In genomic region chr22:37095113-37095512, GRCh38 we compare ENCODE assay signal across 15 cellular contexts. TPM values are rescaled to one million over a fixed set of nuclear protein-coding genes. Genes with fewer than 3 reads are reported as not detected.
DNase-seq lines count a peak whose midpoint lies in the region; ATAC-seq and TF ChIP-seq lines count a peak whose summit lies in the region.
"Had no signal": no experiment of that assay in that cellular context is flagged by ENCODE, and none has a peak within 500 bp of the region (broad histone marks: within the 10 kb centered on the region; RNA-seq: fewer than 3 reads in every experiment).

No MANE protein-coding gene starts in this region.

- H3K4me1 Mint-ChIP-seq in activated CD4-positive, alpha-beta memory T cell treated with anti-CD3 and anti-CD28 coated beads, Interleukin-2, amount 10 ng/mL, durations not matched to agents 7 days and 5 days, result peaks cover 36% of the 10 kb centered on the region
- peaks cover 24% of the 10 kb centered on the region for H3K4me1 Mint-ChIP-seq in activated naive CD8-positive, alpha-beta T cell treated with anti-CD3 and anti-CD28 coated beads for 36 hours

- no peaks in the 10 kb centered on the region for H4K20me1 ChIP-seq in IMR-90 (ENCODE audit: insufficient read depth, low read length)

- intact Hi-C loops in IMR-90 (cut with micrococcal nuclease), result no loop called here
- intact Hi-C loops in ovary (cut with DNase I), result no loop called here
- intact Hi-C loops in psoas muscle (cut with DNase I), result no loop called here

- CTCF ChIA-PET in IMR-90 (lab: Yijun Ruan, JAX), result interaction anchor here (0.6 kb wide), 1 partner anchor 16 kb away, joined by 3 read pairs; no protein-coding TSS in a partner anchor
- CTCF ChIA-PET in activated CD4-positive, alpha-beta memory T cell treated with anti-CD3 and anti-CD28 coated beads, Interleukin-2, amount 10 ng/mL, durations not matched to agents 7 days and 5 days (lab: Charles Lee), result interaction anchor here (0.6 kb wide), 1 partner anchor 73 kb away, joined by 3 read pairs; no protein-coding TSS in a partner anchor

- DNase-seq in IMR-90 (no peak), ovary (no peak), psoas muscle (no peak)
- DNase-seq in activated CD4-positive, alpha-beta memory T cell treated with anti-CD3 and anti-CD28 coated beads, Interleukin-2, amount 10 ng/mL, durations not matched to agents 7 days and 5 days, result peak; percentile 43
- DNase-seq in activated naive CD8-positive, alpha-beta T cell treated with anti-CD3 and anti-CD28 coated beads for 36 hours, result peak; percentile 63
- peak; percentile 65 to 75 for DNase-seq in stimulated activated CD4-positive, alpha-beta T cell treated with anti-CD3 and anti-CD28 coated beads, Interleukin-4, amount 100 ng/mL, for 48 hours (ENCODE audit: low read depth in 2 of 2)
- DNase-seq: activated gamma-delta T cell treated with Interleukin-2 at 50 U/mL for 16 hours, caudate nucleus, foreskin fibroblast, H7, NCI-H1092, SHP77 had no signal

- H3K27me3 Mint-ChIP-seq in activated CD4-positive, alpha-beta memory T cell treated with anti-CD3 and anti-CD28 coated beads, Interleukin-2, amount 10 ng/mL, durations not matched to agents 7 days and 5 days, result peaks cover 2% of the 10 kb centered on the region
- H3K27me3 Mint-ChIP-seq in activated naive CD8-positive, alpha-beta T cell treated with anti-CD3 and anti-CD28 coated beads for 36 hours, result no peaks in the 10 kb centered on the region

- no peak overlapping the region for H3K56ac ChIP-seq in IMR-90 (ENCODE audit: extremely low read depth, insufficient read depth, low read length)

- no peak overlapping the region for H3K4me3 ChIP-seq in IMR-90 (ENCODE audit: insufficient read depth, low read depth, low read length)
- H3K4me3 ChIP-seq in ovary, result no peak overlapping the region
- no peak overlapping the region for H3K4me3 ChIP-seq in psoas muscle
- H3K4me3 ChIP-seq: thoracic aorta had no signal

- BruUV-seq in IMR-90 (replicated peaks; lab: Mats Ljungman, UMichigan), result no TSS peak

- H3K4me3 Mint-ChIP-seq in activated CD4-positive, alpha-beta memory T cell treated with anti-CD3 and anti-CD28 coated beads, Interleukin-2, amount 10 ng/mL, durations not matched to agents 7 days and 5 days, result no peak overlapping the region
- no peak overlapping the region for H3K4me3 Mint-ChIP-seq in activated naive CD8-positive, alpha-beta T cell treated with anti-CD3 and anti-CD28 coated beads for 36 hours

- peak overlapping the region; percentile 21 for H3K27ac Mint-ChIP-seq in activated CD4-positive, alpha-beta memory T cell treated with anti-CD3 and anti-CD28 coated beads, Interleukin-2, amount 10 ng/mL, durations not matched to agents 7 days and 5 days
- no peak overlapping the region for H3K27ac Mint-ChIP-seq in activated naive CD8-positive, alpha-beta T cell treated with anti-CD3 and anti-CD28 coated beads for 36 hours

- H2BK20ac ChIP-seq in IMR-90 (ENCODE audit: low read depth, low read length), result no peak overlapping the region

- no peaks in the 10 kb centered on the region for H3K9me1 ChIP-seq in IMR-90 (ENCODE audit: insufficient read depth, low read length)

- H3K9me3 ChIP-seq in IMR-90 (ENCODE audit: control insufficient read depth, insufficient read depth, low read length) (no peaks in the 10 kb centered on the region), ovary (no peaks in the 10 kb centered on the region), psoas muscle (no peaks in the 10 kb centered on the region)
- H3K9me3 ChIP-seq: thoracic aorta had no signal

- H2BK15ac ChIP-seq in IMR-90 (ENCODE audit: low read depth, low read length), result no peak overlapping the region

- in situ Hi-C loops in IMR-90 (cut with MboI; ENCODE audit: low sequenced_read_pairs), result no loop called here

- POLR2A ChIA-PET in IMR-90 (lab: Charles Lee; ENCODE audit: unreplicated experiment), result no interaction called here
- POLR2A ChIA-PET in activated CD4-positive, alpha-beta memory T cell treated with anti-CD3 and anti-CD28 coated beads, Interleukin-2, amount 10 ng/mL, durations not matched to agents 7 days and 5 days (lab: Charles Lee), result interaction anchor here (1.3 kb wide), 1 partner anchor 15 kb away, joined by 7 read pairs; no protein-coding TSS in a partner anchor

- no peak overlapping the region for H3K9ac ChIP-seq in IMR-90 (ENCODE audit: low read depth, low read length)

- H2AK9ac ChIP-seq in IMR-90 (replicated peaks; ENCODE audit: low read depth, low read length, poor library complexity), result peak overlapping the region; percentile 24

- no peaks in the 10 kb centered on the region for H3K36me3 Mint-ChIP-seq in activated CD4-positive, alpha-beta memory T cell treated with anti-CD3 and anti-CD28 coated beads, Interleukin-2, amount 10 ng/mL, durations not matched to agents 7 days and 5 days (ENCODE audit: low read depth)
- no peaks in the 10 kb centered on the region for H3K36me3 Mint-ChIP-seq in activated naive CD8-positive, alpha-beta T cell treated with anti-CD3 and anti-CD28 coated beads for 36 hours

- TF ChIP-seq EP300 in ovary (IDR thresholded peaks at IDR 0.05), result no peak

- no peaks in the 10 kb centered on the region for H3K79me1 ChIP-seq in IMR-90 (ENCODE audit: low read depth in 1 of 2, low read length in 2 of 2)

- H3K27me3 ChIP-seq in IMR-90 (ENCODE audit: control insufficient read depth, insufficient read depth, low read length) (peaks cover 63% of the 10 kb centered on the region), ovary (no peaks in the 10 kb centered on the region), psoas muscle (ENCODE audit: insufficient read depth in 3 of 3, low read length in 2 of 3) (peaks cover 0 to 59% (median 6%) of the 10 kb centered on the region in 3 donors)

- no peak overlapping the region for H3K23ac ChIP-seq in IMR-90 (ENCODE audit: low read depth, low read length)

- TF ChIP-seq POLR2A in IMR-90 (IDR thresholded peaks at IDR 0.05; ENCODE audit: low read depth, low read length), result no peak
- no peak for TF ChIP-seq POLR2A in ovary (IDR thresholded peaks at IDR 0.05)

- no peaks in the 10 kb centered on the region for H3K9me3 Mint-ChIP-seq in activated CD4-positive, alpha-beta memory T cell treated with anti-CD3 and anti-CD28 coated beads, Interleukin-2, amount 10 ng/mL, durations not matched to agents 7 days and 5 days
- no peaks in the 10 kb centered on the region for H3K9me3 Mint-ChIP-seq in activated naive CD8-positive, alpha-beta T cell treated with anti-CD3 and anti-CD28 coated beads for 36 hours

- no peak overlapping the region for H3K4ac ChIP-seq in IMR-90 (ENCODE audit: low read depth, low read length)

- H3K36me3 ChIP-seq in IMR-90 (ENCODE audit: control insufficient read depth, insufficient read depth, low read length) (no peaks in the 10 kb centered on the region), ovary (no peaks in the 10 kb centered on the region), psoas muscle (ENCODE audit: insufficient read depth in 1 of 2, low read depth in 1 of 2) (no peaks in the 10 kb centered on the region)
- H3K36me3 ChIP-seq: thoracic aorta had no signal

- TF ChIP-seq RAD21 in IMR-90 (IDR thresholded peaks at IDR 0.05; ENCODE audit: low read length), result no peak

- 60% methylated on average over 1 of the region's 11 CpGs; no CpG with 5 or more reads in 1 of the 2 experiments for WGBS in IMR-90 (ENCODE audit: extremely low coverage in 2 of 2, insufficient read length in 1 of 2), 2 experiments
- WGBS in ovary, 3 donors, result 71 to 79% (median 76%) methylated on average over 11 of the region's 11 CpGs
- WGBS in psoas muscle, 3 donors, result 77 to 87% (median 84%) methylated on average over 11 of the region's 11 CpGs

- H4K8ac ChIP-seq in IMR-90 (ENCODE audit: low read depth in 2 of 2, low read length in 2 of 2), result no peak overlapping the region

- no peak overlapping the region for H4K91ac ChIP-seq in IMR-90 (ENCODE audit: insufficient read depth, low read depth, low read length)

- H3K18ac ChIP-seq in IMR-90 (ENCODE audit: low read depth, low read length), result no peak overlapping the region

- no peak overlapping the region for H3K27ac ChIP-seq in IMR-90 (ENCODE audit: insufficient read depth, low read length)
- no peak overlapping the region for H3K27ac ChIP-seq in ovary
- no peak overlapping the region for H3K27ac ChIP-seq in psoas muscle
- H3K27ac ChIP-seq: thoracic aorta had no signal

- peak overlapping the region; percentile 21 for H2AFZ ChIP-seq in IMR-90 (replicated peaks; ENCODE audit: low read length, poor library complexity)

- dilution Hi-C loops in IMR-90 (cut with HindIII; ENCODE audit: low sequenced_read_pairs, unreplicated experiment), result no loop called here

- no peak overlapping the region for H3K14ac ChIP-seq in IMR-90 (replicated peaks; ENCODE audit: low read depth, low read length)

- ATAC-seq in IMR-90 (ENCODE audit: low read depth) (no peak), GM18868 (IDR thresholded peaks at IDR 0.05; ENCODE audit: unreplicated experiment) (no peak), GM19397 (IDR thresholded peaks at IDR 0.05; ENCODE audit: unreplicated experiment) (no peak), psoas muscle (no peak)

- H3K4me2 ChIP-seq in IMR-90 (ENCODE audit: low read depth, low read length), result no peak overlapping the region

- H3K4me1 ChIP-seq in IMR-90 (ENCODE audit: control insufficient read depth, insufficient read depth, low read length), result no peaks in the 10 kb centered on the region
- no peaks in the 10 kb centered on the region for H3K4me1 ChIP-seq in ovary (ENCODE audit: insufficient read depth)
- H3K4me1 ChIP-seq in psoas muscle, result no peaks in the 10 kb centered on the region

- no peak overlapping the region for H4K5ac ChIP-seq in IMR-90 (ENCODE audit: low read depth, low read length)

- no peak for TF ChIP-seq CTCF in IMR-90 (conservative IDR thresholded peaks at IDR 0.05; ENCODE audit: low read depth, low read length)
- no peak for TF ChIP-seq CTCF in ovary (IDR thresholded peaks at IDR 0.05)
- no peak for TF ChIP-seq CTCF in psoas muscle (IDR thresholded peaks at IDR 0.05)

- no peak overlapping the region for H2BK5ac ChIP-seq in IMR-90 (ENCODE audit: low read depth, low read length, poor library complexity, severe bottlenecking)

- H2BK120ac ChIP-seq in IMR-90 (ENCODE audit: low read depth, low read length), result no peak overlapping the region

- H2AK5ac ChIP-seq in IMR-90 (ENCODE audit: low read depth, low read length), result no peak overlapping the region

RNA-seq across cellular contexts. Expression of gene TMPRSS6, which starts 14.4 kb away (rescaled TPM):
- total RNA-seq in IMR-90 (2012; rRNA removed), result not detected in 2 replicates
- not detected in 2 replicates for polyA plus RNA-seq in IMR-90 (2012; rRNA removed)
- polyA plus RNA-seq in IMR-90 (2012; cell fraction: cytosol; rRNA removed), result not detected in 2 replicates
- polyA plus RNA-seq in IMR-90 (2012; cell fraction: nucleus; rRNA removed; ENCODE audit: low replicate concordance), result not detected in 2 replicates
- 10 to 100 TPM; 14.0 to 14.7 TPM for total RNA-seq in activated CD4-positive, alpha-beta memory T cell treated with anti-CD3 and anti-CD28 coated beads, Interleukin-2, amount 10 ng/mL, durations not matched to agents 7 days and 5 days
- total RNA-seq in activated naive CD8-positive, alpha-beta T cell treated with anti-CD3 and anti-CD28 coated beads for 36 hours, result 1 to 10 TPM; 1.8 to 2.0 TPM
- 1 to 10 TPM in 1 of 7 donors, under 1 TPM in 1, not detected in 5; 0.33 to 2.4 TPM for total RNA-seq in ovary
- under 1 TPM in 1 of 2 donors, not detected in 1; 0.04 TPM for polyA plus RNA-seq in ovary
- total RNA-seq in psoas muscle, result not detected
- polyA plus RNA-seq in psoas muscle, result not detected
- total RNA-seq: H7, thoracic aorta had no signal

RNA-seq across cellular contexts. Expression of gene KCTD17, which starts 43.6 kb away (rescaled TPM):
- 28.3 and 29.2 TPM in 2 replicates for total RNA-seq in IMR-90 (2012; rRNA removed)
- polyA plus RNA-seq in IMR-90 (2012; rRNA removed), result 37.3 and 37.8 TPM in 2 replicates
- polyA plus RNA-seq in IMR-90 (2012; cell fraction: cytosol; rRNA removed), result 26.9 and 44.6 TPM in 2 replicates
- polyA plus RNA-seq in IMR-90 (2012; cell fraction: nucleus; rRNA removed; ENCODE audit: low replicate concordance), result 48.0 and 87.9 TPM in 2 replicates
- total RNA-seq in activated CD4-positive, alpha-beta memory T cell treated with anti-CD3 and anti-CD28 coated beads, Interleukin-2, amount 10 ng/mL, durations not matched to agents 7 days and 5 days, result 10 to 100 TPM; 34.5 to 36.3 TPM
- total RNA-seq in activated naive CD8-positive, alpha-beta T cell treated with anti-CD3 and anti-CD28 coated beads for 36 hours, result 10 to 100 TPM; 22.9 to 25.4 TPM
- 10 to 100 TPM; 15.9 to 34.7 (median 28.7) TPM for total RNA-seq in ovary
- 10 to 100 TPM in 1 of 2 donors, 1 to 10 TPM in 1; 4.5 to 25.0 TPM for polyA plus RNA-seq in ovary
- 1 to 10 TPM; 1.5 to 3.4 (median 2.4) TPM for total RNA-seq in psoas muscle
- polyA plus RNA-seq in psoas muscle, result 1 to 10 TPM; 1.5 to 1.8 (median 1.7) TPM

RNA-seq across cellular contexts. Expression of gene IL2RB, which starts 54.6 kb away (rescaled TPM):
- total RNA-seq in IMR-90 (2012; rRNA removed) (not detected in 2 replicates), ovary (1 to 10 TPM in 4 of 7 donors, under 1 TPM in 2, not detected in 1; 0.34 to 4.1 (median 1.4) TPM), psoas muscle (1 to 10 TPM in 1 of 4 donors, under 1 TPM in 3; 0.54 to 1.5 (median 0.77) TPM)
- polyA plus RNA-seq in IMR-90 (2012; rRNA removed) (1.0 and 1.2 TPM in 2 replicates), ovary (1 to 10 TPM in 1 of 2 donors, under 1 TPM in 1; 0.42 to 1.6 TPM), psoas muscle (under 1 TPM; 0.07 to 0.10 (median 0.10) TPM)
- 0.82 and 1.5 TPM in 2 replicates for polyA plus RNA-seq in IMR-90 (2012; cell fraction: cytosol; rRNA removed)
- polyA plus RNA-seq in IMR-90 (2012; cell fraction: nucleus; rRNA removed; ENCODE audit: low replicate concordance), result 0.19 and 0.29 TPM in 2 replicates
- 100 to 1,000 TPM; 320 to 323 TPM for total RNA-seq in activated CD4-positive, alpha-beta memory T cell treated with anti-CD3 and anti-CD28 coated beads, Interleukin-2, amount 10 ng/mL, durations not matched to agents 7 days and 5 days
- 100 to 1,000 TPM; 148 to 149 TPM for total RNA-seq in activated naive CD8-positive, alpha-beta T cell treated with anti-CD3 and anti-CD28 coated beads for 36 hours

Comparison
In these comparisons a context has a peak if more than half of its experiments do, and no peak if none do; other contexts are left out.
1. DNase-seq: peak in activated CD4-positive, alpha-beta memory T cell treated with anti-CD3 and anti-CD28 coated beads, Interleukin-2, amount 10 ng/mL, durations not matched to agents 7 days and 5 days (single experiment), activated naive CD8-positive, alpha-beta T cell treated with anti-CD3 and anti-CD28 coated beads for 36 hours (single experiment) and stimulated activated CD4-positive, alpha-beta T cell treated with anti-CD3 and anti-CD28 coated beads, Interleukin-4, amount 100 ng/mL, for 48 hours (2 of 2); none in IMR-90 (single experiment), ovary (0 of 5) and psoas muscle (0 of 2).
2. RNA of gene TMPRSS6, which starts 14.4 kb away (total RNA-seq): 14.0 to 14.7 TPM in activated CD4-positive, alpha-beta memory T cell treated with anti-CD3 and anti-CD28 coated beads, Interleukin-2, amount 10 ng/mL, durations not matched to agents 7 days and 5 days; 1.8 to 2.0 TPM in activated naive CD8-positive, alpha-beta T cell treated with anti-CD3 and anti-CD28 coated beads for 36 hours, not detected in IMR-90, 0.33 to 2.4 TPM in ovary and not detected in psoas muscle; every median in the first group is over 4 times any median in the second.
3. RNA of gene IL2RB, which starts 54.6 kb away (total RNA-seq): 320 to 323 TPM in activated CD4-positive, alpha-beta memory T cell treated with anti-CD3 and anti-CD28 coated beads, Interleukin-2, amount 10 ng/mL, durations not matched to agents 7 days and 5 days and 148 to 149 TPM in activated naive CD8-positive, alpha-beta T cell treated with anti-CD3 and anti-CD28 coated beads for 36 hours; 0.34 to 4.1 TPM in ovary, 0.54 to 1.5 TPM in psoas muscle and not detected in IMR-90; every median in the first group is over 10 times any median in the second.